ENCODE assay signal across 37 cellular contexts in genomic region chr7:152467225-152467624, GRCh38.
"Had no signal": no experiment of that assay in that cellular context is flagged by ENCODE, and none has a peak within 500 bp of the region (broad histone marks: within the 10 kb centered on the region; RNA-seq: fewer than 3 reads in every experiment).

No MANE protein-coding gene starts in this region.

- DNase-seq: activated CD4-positive, alpha-beta memory T cell treated with anti-CD3 and anti-CD28 coated beads, Interleukin-2, amount 10 ng/mL, durations not matched to agents 7 days and 5 days; activated CD4-positive, alpha-beta T cell treated with anti-CD3 and anti-CD28 coated beads for 1 hour; activated CD4-positive, alpha-beta T cell treated with anti-CD3 and anti-CD28 coated beads for 36 hours; activated CD4-positive, alpha-beta T cell treated with anti-CD3 and anti-CD28 coated beads for 48 hours; activated CD4-positive, alpha-beta T cell treated with anti-CD3 and anti-CD28 coated beads, Interleukin-2, amount 10 ng/mL, durations not matched to agents 7 days and 5 days; activated CD4-positive, alpha-beta T cell treated with anti-CD3 and anti-CD28 coated beads, Interleukin-2, amount 50 U/mL, for 48 hours; activated CD4-positive, CD25-positive, alpha-beta regulatory T cell; activated CD8-positive, alpha-beta memory T cell treated with anti-CD3 and anti-CD28 coated beads, Interleukin-2, amount 50 U/mL, for 4 hours; activated effector memory CD4-positive, alpha-beta T cell treated with anti-CD3 and anti-CD28 coated beads, Interleukin-2, amount 50 U/mL, for 16 hours; activated gamma-delta T cell treated with Interleukin-2 at 50 U/mL for 16 hours; activated naive CD4-positive, alpha-beta T cell; activated naive CD4-positive, alpha-beta T cell treated with anti-CD3 and anti-CD28 coated beads for 36 hours; activated naive CD4-positive, alpha-beta T cell treated with anti-CD3 and anti-CD28 coated beads, Interleukin-2, amount 50 U/mL, for 16 hours; activated naive CD8-positive, alpha-beta T cell treated with anti-CD3 and anti-CD28 coated beads for 36 hours; activated T-cell treated with anti-CD3 and anti-CD28 coated beads for 4 hours; activated T-cell treated with anti-CD3 and anti-CD28 coated beads, Interleukin-2, amount 50 U/mL, for 1 hour; activated T-cell treated with anti-CD3 and anti-CD28 coated beads, Interleukin-2, amount 50 U/mL, for 4 hours; activated T-cell treated with anti-CD3 and anti-CD28 coated beads, Interleukin-2, amount 50 U/mL, for 72 hours; adrenal gland; amniotic stem cell; aorta; body of pancreas; brain microvascular endothelial cell; central memory CD4-positive, alpha-beta T cell; T-helper 1 cell; T-helper 2 cell; T-helper 9 cell had no signal

- H3K27ac Mint-ChIP-seq: activated CD4-positive, alpha-beta memory T cell treated with anti-CD3 and anti-CD28 coated beads, Interleukin-2, amount 10 ng/mL, durations not matched to agents 7 days and 5 days; activated CD4-positive, alpha-beta T cell treated with anti-CD3 and anti-CD28 coated beads for 36 hours; activated CD4-positive, alpha-beta T cell treated with anti-CD3 and anti-CD28 coated beads, Interleukin-2, amount 10 ng/mL, durations not matched to agents 7 days and 5 days; activated naive CD4-positive, alpha-beta T cell treated with anti-CD3 and anti-CD28 coated beads for 36 hours; activated naive CD4-positive, alpha-beta T cell treated with anti-CD3 and anti-CD28 coated beads, Interleukin-2, amount 50 U/mL, for 72 hours; activated naive CD8-positive, alpha-beta T cell treated with anti-CD3 and anti-CD28 coated beads for 36 hours; activated T-cell treated with anti-CD3 and anti-CD28 coated beads, Interleukin-2, amount 50 U/mL, for 72 hours; activated T-helper 1 cell treated with anti-CD3 and anti-CD28 coated beads, Interleukin-12 subunit alpha, Interleukin-12 subunit beta, Interleukin-2, Interleukin-4 antibody, amounts not matched to agents 30 ng/mL and 10 ng/mL and 1 ng/mL, durations not matched to agents 14 hours and 24 hours and 36 hours; activated T-helper 17 cell treated with anti-CD3 and anti-CD28 coated beads, Interleukin-2, amount 50 U/mL, for 72 hours; T-helper 1 cell treated with Interleukin-12 subunit alpha and Interleukin-12 subunit beta and Interleukin-4 antibody, amounts not matched to agents 30 μg/mL and 1 μg/mL, for 36 hours; T-helper 2 cell treated with Interferon-gamma antibody and Interleukin-4, amounts not matched to agents 5 μg/mL and 100 μg/mL, for 36 hours had no signal

- H3K27ac ChIP-seq: adrenal gland, body of pancreas, brain microvascular endothelial cell, breast epithelium, VCaP had no signal

- H3K27me3 ChIP-seq: adrenal gland, body of pancreas, brain microvascular endothelial cell, breast epithelium had no signal

- H3K4me3 Mint-ChIP-seq: activated CD4-positive, alpha-beta memory T cell treated with anti-CD3 and anti-CD28 coated beads, Interleukin-2, amount 10 ng/mL, durations not matched to agents 7 days and 5 days; activated CD4-positive, alpha-beta T cell treated with anti-CD3 and anti-CD28 coated beads for 36 hours; activated CD4-positive, alpha-beta T cell treated with anti-CD3 and anti-CD28 coated beads, Interleukin-2, amount 10 ng/mL, durations not matched to agents 7 days and 5 days; activated naive CD4-positive, alpha-beta T cell treated with anti-CD3 and anti-CD28 coated beads for 36 hours; activated naive CD8-positive, alpha-beta T cell treated with anti-CD3 and anti-CD28 coated beads for 36 hours; activated T-cell treated with anti-CD3 and anti-CD28 coated beads, Interleukin-2, amount 50 U/mL, for 4 hours; activated T-cell treated with anti-CD3 and anti-CD28 coated beads, Interleukin-2, amount 50 U/mL, for 72 hours; activated T-helper 1 cell treated with anti-CD3 and anti-CD28 coated beads, Interleukin-12 subunit alpha, Interleukin-12 subunit beta, Interleukin-2, Interleukin-4 antibody, amounts not matched to agents 30 ng/mL and 10 ng/mL and 1 ng/mL, durations not matched to agents 14 hours and 24 hours and 36 hours; activated T-helper 17 cell treated with anti-CD3 and anti-CD28 coated beads, Interleukin-2, amount 50 U/mL, for 72 hours; T-helper 1 cell treated with Interleukin-12 subunit alpha and Interleukin-12 subunit beta and Interleukin-4 antibody, amounts not matched to agents 30 μg/mL and 1 μg/mL, for 36 hours; T-helper 2 cell treated with Interferon-gamma antibody and Interleukin-4, amounts not matched to agents 5 μg/mL and 100 μg/mL, for 36 hours had no signal

- ATAC-seq: activated CD4-positive, alpha-beta T cell treated with anti-CD3 and anti-CD28 coated beads for 36 hours; activated CD4-positive, CD25-positive, alpha-beta regulatory T cell treated with anti-CD3 and anti-CD28 coated beads, Interleukin-2, amount 50 U/mL, for 24 hours; activated naive CD4-positive, alpha-beta T cell treated with anti-CD3 and anti-CD28 coated beads, Interleukin-2, amount 50 U/mL, for 72 hours; activated T-cell treated with anti-CD3 and anti-CD28 coated beads, Interleukin-2, amount 50 U/mL, for 4 hours; activated T-cell treated with anti-CD3 and anti-CD28 coated beads, Interleukin-2, amount 50 U/mL, for 72 hours; activated T-helper 17 cell treated with anti-CD3 and anti-CD28 coated beads, Interleukin-2, amount 50 U/mL, for 72 hours; body of pancreas had no signal

- H3K9me3 ChIP-seq: adrenal gland, body of pancreas had no signal

- H3K27me3 Mint-ChIP-seq: activated CD4-positive, alpha-beta memory T cell treated with anti-CD3 and anti-CD28 coated beads, Interleukin-2, amount 10 ng/mL, durations not matched to agents 7 days and 5 days; activated CD4-positive, alpha-beta T cell treated with anti-CD3 and anti-CD28 coated beads for 36 hours; activated CD4-positive, alpha-beta T cell treated with anti-CD3 and anti-CD28 coated beads, Interleukin-2, amount 10 ng/mL, durations not matched to agents 7 days and 5 days; activated naive CD8-positive, alpha-beta T cell treated with anti-CD3 and anti-CD28 coated beads for 36 hours; activated T-helper 17 cell treated with anti-CD3 and anti-CD28 coated beads, Interleukin-2, amount 50 U/mL, for 72 hours had no signal

- FAIRE-seq: astrocyte, TTC549 had no signal

- H3K36me3 ChIP-seq: adrenal gland, brain microvascular endothelial cell, breast epithelium had no signal

- H3K4me3 ChIP-seq: adrenal gland, body of pancreas, breast epithelium had no signal
